In the genomic region with DNA sequence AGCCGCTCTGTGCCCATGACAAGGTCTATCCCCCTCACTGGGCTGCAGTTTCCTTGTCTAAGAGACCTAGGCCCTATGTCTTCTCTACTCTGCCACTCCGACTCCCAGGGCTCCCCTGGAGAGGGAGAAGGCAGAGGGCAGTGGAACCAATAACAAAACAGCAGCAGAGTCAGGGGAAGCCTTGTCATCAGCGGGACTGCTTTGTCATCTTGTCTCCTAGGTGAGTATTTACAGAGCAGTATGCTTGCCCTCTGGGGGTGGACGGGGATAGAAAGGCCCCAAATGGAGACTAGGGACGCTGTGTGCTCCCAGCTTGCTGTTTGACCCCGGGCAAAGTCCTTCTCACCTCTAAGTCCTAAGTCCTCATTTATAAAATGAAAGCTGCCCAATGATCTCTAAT, we compare ENCODE assay signal across 25 cellular contexts.
"Had no signal": no experiment of that assay in that cellular context is flagged by ENCODE, and none has a peak within 500 bp of the region (broad histone marks: within the 10 kb centered on the region; RNA-seq: fewer than 3 reads in every experiment).

No MANE protein-coding gene starts in this region.

- H3K36me3 ChIP-seq: left lung, ovary, right atrium auricular region, right lobe of liver, suprapubic skin, thoracic aorta, tibial artery, upper lobe of right lung had no signal

- H3K27me3 ChIP-seq: left lung, ovary, right atrium auricular region, right lobe of liver, suprapubic skin, tibial artery, upper lobe of right lung had no signal

- H3K4me3 Mint-ChIP-seq: naive thymus-derived CD4-positive, alpha-beta T cell; natural killer cell treated with Interleukin-12 subunit alpha and Interleukin-12 subunit beta and Interleukin-15 and Interleukin-18, amount 100 ng/mL, for 72 hours; stimulated activated naive CD8-positive, alpha-beta T cell treated with anti-CD3 and anti-CD28 coated beads, Interleukin-15, Interleukin-2, amounts not matched to agents 100 ng/mL and 50 ng/mL, for 24 hours had no signal

- H3K36me3 Mint-ChIP-seq: naive thymus-derived CD4-positive, alpha-beta T cell; natural killer cell treated with Interleukin-12 subunit alpha and Interleukin-12 subunit beta and Interleukin-15 and Interleukin-18, amount 100 ng/mL, for 72 hours had no signal

- H3K27ac Mint-ChIP-seq: naive thymus-derived CD4-positive, alpha-beta T cell; natural killer cell treated with Interleukin-12 subunit alpha and Interleukin-12 subunit beta and Interleukin-15 and Interleukin-18, amount 100 ng/mL, for 72 hours; progenitor cell of endocrine pancreas; stimulated activated naive CD8-positive, alpha-beta T cell treated with anti-CD3 and anti-CD28 coated beads, Interleukin-15, Interleukin-2, amounts not matched to agents 100 ng/mL and 50 ng/mL, for 24 hours had no signal

- H3K27ac ChIP-seq: left lung, ovary, right atrium auricular region, right lobe of liver, suprapubic skin, thoracic aorta, tibial artery, upper lobe of right lung had no signal

- H3K4me2 ChIP-seq: smooth muscle cell had no signal

- H3K4me1 ChIP-seq: left lung, right atrium auricular region, right lobe of liver, suprapubic skin, tibial artery, upper lobe of right lung had no signal

- H3K4me3 ChIP-seq: left lung, lung, mucosa of descending colon, ovary, right atrium auricular region, right lobe of liver, smooth muscle cell, suprapubic skin, thoracic aorta, tibial artery, upper lobe of right lung had no signal

- H3K9me3 ChIP-seq: left lung, mucosa of descending colon, ovary, right atrium auricular region, right lobe of liver, suprapubic skin, thoracic aorta, tibial artery, upper lobe of right lung had no signal

- H3K9me3 Mint-ChIP-seq: natural killer cell treated with Interleukin-12 subunit alpha and Interleukin-12 subunit beta and Interleukin-15 and Interleukin-18, amount 100 ng/mL, for 72 hours; stimulated activated naive CD8-positive, alpha-beta T cell treated with anti-CD3 and anti-CD28 coated beads, Interleukin-15, Interleukin-2, amounts not matched to agents 100 ng/mL and 50 ng/mL, for 24 hours had no signal

- DNase-seq: hypothalamus; kidney glomerular epithelial cell; left cardiac atrium; midbrain; mucosa of descending colon; naive thymus-derived CD4-positive, alpha-beta T cell; ovary; right lobe of liver; stimulated activated CD4-positive, alpha-beta T cell treated with anti-CD3 and anti-CD28 coated beads, Interleukin-1b, Interleukin-23, amount 100 ng/mL, for 48 hours; stimulated activated CD4-positive, alpha-beta T cell treated with anti-CD3 and anti-CD28 coated beads, Interleukin-2, amount 100 ng/mL, for 48 hours; stimulated activated CD4-positive, alpha-beta T cell treated with anti-CD3 and anti-CD28 coated beads, Interleukin-4, amount 100 ng/mL, for 4 hours; stimulated activated CD8-positive, alpha-beta memory T cell treated with anti-CD3 and anti-CD28 coated beads, Interleukin-4, amount 100 ng/mL, for 48 hours; stimulated activated naive CD4-positive, alpha-beta T cell; tibial artery; trophoblast cell; upper lobe of right lung had no signal

- H3K4me1 Mint-ChIP-seq: naive thymus-derived CD4-positive, alpha-beta T cell had no signal

- ATAC-seq: left cardiac atrium; left lung; mucosa of descending colon; naive thymus-derived CD4-positive, alpha-beta T cell; upper lobe of right lung had no signal
